ENCODE assay signal across 8 cellular contexts in genomic region chr15:45200799-45201556, GRCh38. TPM values are rescaled to one million over a fixed set of nuclear protein-coding genes. Genes with fewer than 3 reads are reported as not detected.
A peak's percentile ranks its signal among the peaks of the same experiment; 100 is the strongest.
DNase-seq lines count a peak whose midpoint lies in the region; ATAC-seq and TF ChIP-seq lines count a peak whose summit lies in the region.

No MANE protein-coding gene starts in this region.

- no peak for TF ChIP-seq CTCF in BE2C (IDR thresholded peaks at IDR 0.05; ENCODE audit: low read depth, low read length)
- TF ChIP-seq CTCF in left ventricle myocardium inferior (IDR thresholded peaks at IDR 0.05; ENCODE audit: borderline replicate concordance), result no peak

- peak; percentile 9 for ATAC-seq in GM21576 (IDR thresholded peaks at IDR 0.05; ENCODE audit: unreplicated experiment)

- peak; percentile 81 for DNase-seq in BE2C
- peak; percentile 66 for DNase-seq in NCI-H1105 (lab: John Stamatoyannopoulos, UW)
- DNase-seq in SW 1271 (lab: John Stamatoyannopoulos, UW), result peak; percentile 50 to 79
- peak; percentile 76 for DNase-seq in adipocyte (ENCODE audit: low read depth)
- DNase-seq in left ventricle myocardium inferior, result peak; percentile 82
- peak; percentile 95 for DNase-seq in posterior vena cava (ENCODE audit: low spot score)
- DNase-seq in ureter (ENCODE audit: low spot score), result peak; percentile 91

- H3K36me3 ChIP-seq in BE2C (no peaks in the 10 kb centered on the region), adipocyte (ENCODE audit: control insufficient read depth, insufficient read depth, low read length, severe bottlenecking) (no peaks in the 10 kb centered on the region), left ventricle myocardium inferior (no peaks in the 10 kb centered on the region)

- H3K27ac ChIP-seq in left ventricle myocardium inferior (replicated peaks), result peak overlapping the region; percentile 98

- H3K9ac ChIP-seq in adipocyte (ENCODE audit: low read length), result peak overlapping the region; percentile 87

- intact Hi-C loops in left ventricle myocardium inferior (cut with micrococcal nuclease), result no loop called here
- intact Hi-C loops in posterior vena cava (cut with DNase I), result no loop called here

- H3K4me1 ChIP-seq in BE2C (no peaks in the 10 kb centered on the region), adipocyte (ENCODE audit: control insufficient read depth, insufficient read depth, low read length) (peaks cover 14% of the 10 kb centered on the region), left ventricle myocardium inferior (peaks cover 40% of the 10 kb centered on the region)

- H3K9me3 ChIP-seq in BE2C (no peaks in the 10 kb centered on the region), adipocyte (ENCODE audit: control insufficient read depth, low read length) (no peaks in the 10 kb centered on the region), left ventricle myocardium inferior (replicated peaks) (no peaks in the 10 kb centered on the region)

- H3K4me3 ChIP-seq in BE2C (ENCODE audit: low read depth, low read length) (peak overlapping the region; percentile 95), adipocyte (ENCODE audit: low read length) (peak overlapping the region; percentile 92), left ventricle myocardium inferior (peak overlapping the region; percentile 79)

- H3K27me3 ChIP-seq in BE2C, result no peaks in the 10 kb centered on the region
- no peaks in the 10 kb centered on the region for H3K27me3 ChIP-seq in adipocyte (replicated peaks; ENCODE audit: control insufficient read depth, insufficient read depth, low read length)
- H3K27me3 ChIP-seq in left ventricle myocardium inferior (ENCODE audit: low read depth), result no peaks in the 10 kb centered on the region

RNA-seq across cellular contexts. Expression of gene SHF, which starts 13.2 kb away (rescaled TPM):
- polyA plus RNA-seq in BE2C (2012; ENCODE audit: insufficient read depth, insufficient read length, low read depth), result 106 TPM
- 4.4 TPM for total RNA-seq in left ventricle myocardium inferior
- total RNA-seq in posterior vena cava, result 1 to 10 TPM; 8.0 to 8.5 TPM
- 7.9 TPM for total RNA-seq in ureter

RNA-seq across cellular contexts. Expression of gene SLC28A2, which starts 51.1 kb away (rescaled TPM):
- not detected for polyA plus RNA-seq in BE2C (2012; ENCODE audit: insufficient read depth, insufficient read length, low read depth)
- total RNA-seq in left ventricle myocardium inferior, result not detected
- not detected for total RNA-seq in posterior vena cava
- not detected for total RNA-seq in ureter

Comparison
In these comparisons a context has a peak if more than half of its experiments do, and no peak if none do; other contexts are left out.
1. Peak in every context shown above with its lines: DNase-seq, ATAC-seq, H3K4me3 ChIP-seq and H3K27ac ChIP-seq.